In the genomic region with DNA sequence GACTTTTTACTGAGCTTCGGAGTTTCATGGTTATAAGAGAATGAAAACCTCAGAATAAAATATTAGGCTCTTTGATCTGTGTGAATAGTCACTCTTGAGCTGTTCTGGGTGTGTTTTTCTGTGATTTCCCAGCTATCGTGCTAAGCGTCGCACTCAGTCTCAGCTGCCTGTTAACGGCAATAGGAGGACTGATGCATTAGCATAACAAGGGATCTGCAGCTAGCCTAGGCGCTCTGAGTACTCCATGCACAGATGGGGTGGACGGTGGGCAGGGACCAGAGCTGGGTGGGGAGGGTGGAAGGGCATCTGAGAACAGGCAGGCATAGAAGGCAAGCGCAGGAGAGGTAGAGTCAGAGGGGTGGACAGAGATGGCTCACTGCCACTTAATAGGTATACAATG, we compare ENCODE assay signal across 16 cellular contexts. TPM values are rescaled to one million over a fixed set of nuclear protein-coding genes. Genes with fewer than 3 reads are reported as not detected.
DNase-seq lines count a peak whose midpoint lies in the region; ATAC-seq and TF ChIP-seq lines count a peak whose summit lies in the region.
"Had no signal": no experiment of that assay in that cellular context is flagged by ENCODE, and none has a peak within 500 bp of the region (broad histone marks: within the 10 kb centered on the region; RNA-seq: fewer than 3 reads in every experiment).

No MANE protein-coding gene starts in this region.

- H3K36me3 ChIP-seq in GM23338 (ENCODE audit: insufficient read depth): no peaks in the 10 kb centered on the region
- H3K36me3 ChIP-seq in NT2/D1 (ENCODE audit: insufficient read depth, insufficient read length, low read length): no peaks in the 10 kb centered on the region
- no peaks in the 10 kb centered on the region for H3K36me3 ChIP-seq in neural progenitor cell
- H3K36me3 ChIP-seq in testis (ENCODE audit: low read depth, missing control alignments): no peaks in the 10 kb centered on the region
- H3K36me3 ChIP-seq: BLaER1, HAP-1 had no signal

- H3K27ac ChIP-seq in GM23338 (ENCODE audit: low read depth) (no peak overlapping the region), neural progenitor cell (no peak overlapping the region), testis (no peak overlapping the region)
- H3K27ac ChIP-seq: BLaER1 had no signal

- H2AFZ ChIP-seq in GM23338 (peak overlapping the region; percentile 25; the same call in 1 of the 2 replicates), neural progenitor cell (replicated peaks) (peak overlapping the region; percentile 22)

- H3K27ac Mint-ChIP-seq in GM23338 (no peak overlapping the region), neural progenitor cell (no peak overlapping the region)
- H3K27ac Mint-ChIP-seq: CD8-positive, alpha-beta memory T cell; HFFc6 had no signal

- TF ChIP-seq CTCF in GM23338 (conservative IDR thresholded peaks at IDR 0.05; ENCODE audit: low read depth in 2 of 2) (no peak), neural progenitor cell (IDR thresholded peaks at IDR 0.05) (no peak), testis (IDR thresholded peaks at IDR 0.05) (no peak)

- TF ChIP-seq POLR2A in testis (IDR thresholded peaks at IDR 0.05): no peak

- H3K4me3 ChIP-seq in GM23338 (no peak overlapping the region), NT2/D1 (ENCODE audit: insufficient read length, low read depth) (no peak overlapping the region), neural progenitor cell (no peak overlapping the region), testis (no peak overlapping the region)
- H3K4me3 ChIP-seq: BLaER1, HAP-1 had no signal

- H3K36me3 Mint-ChIP-seq in GM23338 (ENCODE audit: low read depth): no peaks in the 10 kb centered on the region
- H3K36me3 Mint-ChIP-seq in neural progenitor cell: no peaks in the 10 kb centered on the region
- H3K36me3 Mint-ChIP-seq: CD8-positive, alpha-beta memory T cell had no signal

- 85 to 86% methylated on average over 4 to 8 of the region's 8 CpGs for WGBS in testis, 2 donors

- intact Hi-C loops in testis (cut with DNase I; ENCODE audit: low total_unique reads): no loop called here

- H4K20me1 ChIP-seq in GM23338 (replicated peaks; ENCODE audit: insufficient read depth) (no peaks in the 10 kb centered on the region), neural progenitor cell (ENCODE audit: low read depth) (no peaks in the 10 kb centered on the region)
- H4K20me1 ChIP-seq: BLaER1 had no signal

- H3K9me2 ChIP-seq in GM23338 (ENCODE audit: insufficient read depth): no peaks in the 10 kb centered on the region

- H3K4me2 ChIP-seq in GM23338 (peak overlapping the region; percentile 56), neural progenitor cell (peak overlapping the region; percentile 16)
- H3K4me2 ChIP-seq: BLaER1 had no signal

- no peaks in the 10 kb centered on the region for H3K79me2 ChIP-seq in GM23338 (replicated peaks; ENCODE audit: insufficient read depth)
- no peaks in the 10 kb centered on the region for H3K79me2 ChIP-seq in neural progenitor cell (ENCODE audit: low read depth)

- H3K4me3 Mint-ChIP-seq in GM23338 (no peak overlapping the region), neural progenitor cell (no peak overlapping the region)
- H3K4me3 Mint-ChIP-seq: CD8-positive, alpha-beta memory T cell; HFFc6 had no signal

- H3F3A ChIP-seq in GM23338 (replicated peaks; ENCODE audit: low read depth) (no peaks in the 10 kb centered on the region), neural progenitor cell (ENCODE audit: low read depth) (no peaks in the 10 kb centered on the region)

- H3K27me3 Mint-ChIP-seq in GM23338 (ENCODE audit: insufficient read depth, low read depth, poor library complexity) (peaks cover 8% of the 10 kb centered on the region), neural progenitor cell (ENCODE audit: insufficient read depth, low read depth) (peaks cover 4% of the 10 kb centered on the region)

- H3K27me3 ChIP-seq in GM23338 (ENCODE audit: insufficient read depth): no peaks in the 10 kb centered on the region
- no peaks in the 10 kb centered on the region for H3K27me3 ChIP-seq in NT2/D1 (ENCODE audit: insufficient read depth, insufficient read length)
- H3K27me3 ChIP-seq in neural progenitor cell: no peaks in the 10 kb centered on the region
- no peaks in the 10 kb centered on the region for H3K27me3 ChIP-seq in testis
- H3K27me3 ChIP-seq: BLaER1 had no signal

- H3K9me3 ChIP-seq in NT2/D1 (ENCODE audit: insufficient read depth, low read length) (no peaks in the 10 kb centered on the region), neural progenitor cell (ENCODE audit: low read depth) (no peaks in the 10 kb centered on the region), testis (no peaks in the 10 kb centered on the region)
- H3K9me3 ChIP-seq: BLaER1, Caco-2, HAP-1 had no signal

- DNase-seq in GM23338 (ENCODE audit: low spot score): no peak
- peak; percentile 18 for DNase-seq in NT2/D1 (ENCODE audit: low read depth, low spot score)
- peak; percentile 33 for DNase-seq in astrocyte of the hippocampus (ENCODE audit: low read depth, low spot score)
- DNase-seq in neural progenitor cell (ENCODE audit: low spot score): no peak
- no peak for DNase-seq in RPMI8226
- DNase-seq in testis: no peak
- no peak for DNase-seq in NCI-H1436 (lab: John Stamatoyannopoulos, UW)
- DNase-seq: Caco-2; CD8-positive, alpha-beta memory T cell; DND-41; GDM1 had no signal

- peaks cover 20% of the 10 kb centered on the region for H3K4me1 Mint-ChIP-seq in GM23338
- H3K4me1 Mint-ChIP-seq in neural progenitor cell: peaks cover 17% of the 10 kb centered on the region
- H3K4me1 Mint-ChIP-seq: CD8-positive, alpha-beta memory T cell had no signal

- H3K4me1 ChIP-seq in GM23338 (ENCODE audit: insufficient read depth) (peaks cover 11% of the 10 kb centered on the region), NT2/D1 (ENCODE audit: insufficient read depth, insufficient read length) (peaks cover 4% of the 10 kb centered on the region), neural progenitor cell (peaks cover 15% of the 10 kb centered on the region), testis (no peaks in the 10 kb centered on the region)
- H3K4me1 ChIP-seq: BLaER1, Caco-2, HAP-1 had no signal

- ATAC-seq in GM23338: peak; percentile 81
- ATAC-seq in HG02610 (IDR thresholded peaks at IDR 0.05; ENCODE audit: unreplicated experiment): no peak
- ATAC-seq: HepG2 had no signal

- no peaks in the 10 kb centered on the region for H3K9me3 Mint-ChIP-seq in GM23338
- H3K9me3 Mint-ChIP-seq in neural progenitor cell: no peaks in the 10 kb centered on the region
- H3K9me3 Mint-ChIP-seq: CD8-positive, alpha-beta memory T cell; HFFc6 had no signal

- H3K9ac ChIP-seq in NT2/D1 (ENCODE audit: insufficient read length, low read depth) (no peak overlapping the region), neural progenitor cell (no peak overlapping the region)
- H3K9ac ChIP-seq: BLaER1 had no signal

RNA-seq across cellular contexts. Expression of a gene that starts 12.4 kb away (rescaled TPM):
- total RNA-seq in GM23338 (2014; rRNA removed; shearing (Covaris generic)): 89.4 and 90.4 TPM in 2 replicates
- 25.1 and 41.6 TPM in 2 replicates for polyA plus RNA-seq in GM23338 (2016; fragmentation: Nextera tagmentation; extraction: Ambion mirVana)
- total RNA-seq in neural progenitor cell (ENCODE audit: low replicate concordance): 51.8 and 52.1 TPM in 2 replicates
- 10 to 100 TPM; 58.5 to 80.5 TPM for total RNA-seq in testis
- polyA plus RNA-seq in testis (ENCODE audit: insufficient read depth, low read depth, low replicate concordance): 19.7 TPM

Comparison
In these comparisons a context has a peak if more than half of its experiments do, and no peak if none do; other contexts are left out.
1. DNase-seq: peak in NT2/D1 (single experiment) and astrocyte of the hippocampus (single experiment); none in GM23338 (single experiment), neural progenitor cell (single experiment), RPMI8226 (single experiment), testis (single experiment) and NCI-H1436 (single experiment).